21 cellular contexts compared by ENCODE assay signal in the genomic region with DNA sequence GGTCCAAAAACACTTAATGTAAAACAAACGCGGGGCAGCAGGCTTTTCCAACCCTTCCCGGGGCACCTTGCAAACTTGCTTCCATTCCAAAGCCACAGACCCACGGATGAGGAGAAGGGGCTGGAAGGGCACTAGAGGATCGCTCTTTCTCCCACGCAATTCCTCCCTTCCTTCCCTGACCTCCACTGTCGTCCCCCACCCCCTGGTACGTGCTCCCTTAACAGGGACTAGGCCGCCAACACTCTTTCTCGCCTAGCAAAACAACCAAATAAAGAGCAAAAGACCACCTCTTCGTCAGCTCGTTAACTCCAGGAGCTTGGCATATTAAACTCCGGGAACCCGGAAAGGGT. TPM values are rescaled to one million over a fixed set of nuclear protein-coding genes. Genes with fewer than 3 reads are reported as not detected.
DNase-seq lines count a peak whose midpoint lies in the region; ATAC-seq and TF ChIP-seq lines count a peak whose summit lies in the region.
"Had no signal": no experiment of that assay in that cellular context is flagged by ENCODE, and none has a peak within 500 bp of the region (broad histone marks: within the 10 kb centered on the region; RNA-seq: fewer than 3 reads in every experiment).

No MANE protein-coding gene starts in this region.

- H3K27ac ChIP-seq in esophagus squamous epithelium = peak overlapping the region in 3 of 4 donors; percentile 42 to 74 (median 71)
- peak overlapping the region; percentile 84 for H3K27ac ChIP-seq in urinary bladder (ENCODE audit: low read depth)
- H3K27ac ChIP-seq: brain microvascular endothelial cell, C4-2B, PC-9, tibial nerve had no signal

- peak overlapping the region in 3 of 4 donors; percentile 20 to 40 (median 22) for H3K4me3 ChIP-seq in esophagus squamous epithelium
- peak overlapping the region; percentile 78 for H3K4me3 ChIP-seq in urinary bladder (ENCODE audit: low read depth, low read length)
- H3K4me3 ChIP-seq: PC-9, tibial nerve had no signal

- no peak for ATAC-seq in activated naive CD8-positive, alpha-beta T cell treated with anti-CD3 and anti-CD28 coated beads, Interleukin-2, amount 10 ng/mL, durations not matched to agents 7 days and 5 days (ENCODE audit: low read depth)
- ATAC-seq in activated naive CD8-positive, alpha-beta T cell treated with anti-CD3 and anti-CD28 coated beads, Interleukin-2, amount 50 U/mL, for 24 hours = no peak
- no peak for ATAC-seq in naive thymus-derived CD8-positive, alpha-beta T cell
- ATAC-seq: stimulated activated effector memory CD8-positive, alpha-beta T cell treated with anti-CD3 and anti-CD28 coated beads, Interleukin-12 subunit alpha, Interleukin-12 subunit beta, amount 100 ng/mL, for 72 hours had no signal

- H3K36me3 ChIP-seq in esophagus squamous epithelium (no peaks in the 10 kb centered on the region), urinary bladder (ENCODE audit: insufficient read depth) (no peaks in the 10 kb centered on the region)
- H3K36me3 ChIP-seq: brain microvascular endothelial cell, tibial nerve had no signal

- peaks cover 5 to 100% (median 38%) of the 10 kb centered on the region in 4 donors for H3K27me3 ChIP-seq in esophagus squamous epithelium

- WGBS in esophagus squamous epithelium, 2 donors = 60 to 62% methylated on average over 13 to 14 of the region's 14 CpGs
- WGBS in urinary bladder = 16% methylated on average over 14 of the region's 14 CpGs

- TF ChIP-seq POLR2A in esophagus squamous epithelium (IDR thresholded peaks at IDR 0.05) = no peak

- peaks cover 7% of the 10 kb centered on the region for H3K36me3 Mint-ChIP-seq in activated naive CD8-positive, alpha-beta T cell treated with anti-CD3 and anti-CD28 coated beads, Interleukin-2, amount 10 ng/mL, durations not matched to agents 7 days and 5 days
- H3K36me3 Mint-ChIP-seq in activated naive CD8-positive, alpha-beta T cell treated with anti-CD3 and anti-CD28 coated beads, Interleukin-2, amount 50 U/mL, for 24 hours (ENCODE audit: low read depth) = peaks cover 7% of the 10 kb centered on the region
- peaks cover 24% of the 10 kb centered on the region for H3K36me3 Mint-ChIP-seq in nephron (ENCODE audit: low read depth)
- peaks cover 1 to 15% (median 13%) of the 10 kb centered on the region in 3 donors for H3K36me3 Mint-ChIP-seq in naive thymus-derived CD8-positive, alpha-beta T cell
- H3K36me3 Mint-ChIP-seq: stimulated activated effector memory CD8-positive, alpha-beta T cell treated with anti-CD3 and anti-CD28 coated beads, Interleukin-12 subunit alpha, Interleukin-12 subunit beta, amount 100 ng/mL, for 72 hours had no signal

- H3K27me3 Mint-ChIP-seq in activated naive CD8-positive, alpha-beta T cell treated with anti-CD3 and anti-CD28 coated beads, Interleukin-2, amount 10 ng/mL, durations not matched to agents 7 days and 5 days = peaks cover 99% of the 10 kb centered on the region
- peaks cover 84% of the 10 kb centered on the region for H3K27me3 Mint-ChIP-seq in activated naive CD8-positive, alpha-beta T cell treated with anti-CD3 and anti-CD28 coated beads, Interleukin-2, amount 50 U/mL, for 24 hours
- H3K27me3 Mint-ChIP-seq in nephron (ENCODE audit: low read depth) = peaks cover 98% of the 10 kb centered on the region
- peaks cover 52 to 100% (median 74%) of the 10 kb centered on the region in 5 donors for H3K27me3 Mint-ChIP-seq in naive thymus-derived CD8-positive, alpha-beta T cell

- H3K4me1 ChIP-seq in esophagus squamous epithelium (peaks cover 4 to 73% (median 12%) of the 10 kb centered on the region in 3 donors), urinary bladder (ENCODE audit: insufficient read depth) (no peaks in the 10 kb centered on the region)

- H3K27ac Mint-ChIP-seq in activated naive CD8-positive, alpha-beta T cell treated with anti-CD3 and anti-CD28 coated beads, Interleukin-2, amount 10 ng/mL, durations not matched to agents 7 days and 5 days = no peak overlapping the region
- H3K27ac Mint-ChIP-seq in activated naive CD8-positive, alpha-beta T cell treated with anti-CD3 and anti-CD28 coated beads, Interleukin-2, amount 50 U/mL, for 24 hours = no peak overlapping the region
- peak overlapping the region; percentile 93 to 98 (median 95) for H3K27ac Mint-ChIP-seq in nephron
- no peak overlapping the region for H3K27ac Mint-ChIP-seq in naive thymus-derived CD8-positive, alpha-beta T cell
- H3K27ac Mint-ChIP-seq: activated naive CD4-positive, alpha-beta T cell treated with anti-CD3 and anti-CD28 coated beads, Interleukin-2, amount 50 U/mL, for 24 hours; stimulated activated effector memory CD8-positive, alpha-beta T cell treated with anti-CD3 and anti-CD28 coated beads, Interleukin-12 subunit alpha, Interleukin-12 subunit beta, amount 100 ng/mL, for 72 hours had no signal

- DNase-seq in activated naive CD8-positive, alpha-beta T cell treated with anti-CD3 and anti-CD28 coated beads, Interleukin-2, amount 10 ng/mL, durations not matched to agents 7 days and 5 days = no peak
- no peak for DNase-seq in activated naive CD8-positive, alpha-beta T cell treated with anti-CD3 and anti-CD28 coated beads, Interleukin-2, amount 50 U/mL, for 24 hours
- no peak for DNase-seq in esophagus squamous epithelium (lab: John Stamatoyannopoulos, UW)
- no peak for DNase-seq in GOT3 (lab: John Stamatoyannopoulos, UW)
- no peak for DNase-seq in naive thymus-derived CD8-positive, alpha-beta T cell
- no peak for DNase-seq in GM10266 (ENCODE audit: extremely low spot score)
- DNase-seq: activated CD4-positive, alpha-beta T cell treated with anti-CD3 and anti-CD28 coated beads, Interleukin-2, amount 50 U/mL, for 1 hour; activated T-cell treated with anti-CD3 and anti-CD28 coated beads, Interleukin-2, amount 50 U/mL, for 1 hour; brain microvascular endothelial cell; erythroblast; glutamatergic neuron; HCEC 1CT; Kasumi-1; NCI-H1105; PC-9 had no signal

- H3K9me3 Mint-ChIP-seq in activated naive CD8-positive, alpha-beta T cell treated with anti-CD3 and anti-CD28 coated beads, Interleukin-2, amount 10 ng/mL, durations not matched to agents 7 days and 5 days = peaks cover 3% of the 10 kb centered on the region
- H3K9me3 Mint-ChIP-seq in activated naive CD8-positive, alpha-beta T cell treated with anti-CD3 and anti-CD28 coated beads, Interleukin-2, amount 50 U/mL, for 24 hours = peaks cover 12% of the 10 kb centered on the region
- no peaks in the 10 kb centered on the region for H3K9me3 Mint-ChIP-seq in nephron
- H3K9me3 Mint-ChIP-seq in naive thymus-derived CD8-positive, alpha-beta T cell = peaks cover 0 to 54% (median 8%) of the 10 kb centered on the region in 9 donors
- H3K9me3 Mint-ChIP-seq: stimulated activated effector memory CD8-positive, alpha-beta T cell treated with anti-CD3 and anti-CD28 coated beads, Interleukin-12 subunit alpha, Interleukin-12 subunit beta, amount 100 ng/mL, for 72 hours had no signal

- intact Hi-C loops in esophagus squamous epithelium (cut with DNase I) = no loop called here

- peak overlapping the region; percentile 16 for H3K4me3 Mint-ChIP-seq in activated naive CD8-positive, alpha-beta T cell treated with anti-CD3 and anti-CD28 coated beads, Interleukin-2, amount 10 ng/mL, durations not matched to agents 7 days and 5 days
- H3K4me3 Mint-ChIP-seq in activated naive CD8-positive, alpha-beta T cell treated with anti-CD3 and anti-CD28 coated beads, Interleukin-2, amount 50 U/mL, for 24 hours = no peak overlapping the region
- peak overlapping the region; percentile 81 to 89 (median 86) for H3K4me3 Mint-ChIP-seq in nephron
- H3K4me3 Mint-ChIP-seq in naive thymus-derived CD8-positive, alpha-beta T cell = peak overlapping the region in 2 of 10 donors; percentile 10 to 18
- H3K4me3 Mint-ChIP-seq: activated naive CD4-positive, alpha-beta T cell treated with anti-CD3 and anti-CD28 coated beads, Interleukin-2, amount 50 U/mL, for 24 hours; stimulated activated effector memory CD8-positive, alpha-beta T cell treated with anti-CD3 and anti-CD28 coated beads, Interleukin-12 subunit alpha, Interleukin-12 subunit beta, amount 100 ng/mL, for 72 hours had no signal

- POLR2A ChIA-PET in activated naive CD8-positive, alpha-beta T cell treated with anti-CD3 and anti-CD28 coated beads, Interleukin-2, amount 10 ng/mL, durations not matched to agents 7 days and 5 days (lab: Charles Lee) = no interaction called here
- POLR2A ChIA-PET in naive thymus-derived CD8-positive, alpha-beta T cell (lab: Charles Lee) = no interaction called here

- TF ChIP-seq CTCF in esophagus squamous epithelium (IDR thresholded peaks at IDR 0.05) = no peak
- TF ChIP-seq CTCF in nephron (IDR thresholded peaks at IDR 0.05; ENCODE audit: unreplicated experiment in 3 of 3) = no peak
- no peak for TF ChIP-seq CTCF in GM10266 (IDR thresholded peaks at IDR 0.05; ENCODE audit: control insufficient read depth, insufficient read depth, low read depth, missing control alignments)

- H3K9me3 ChIP-seq in esophagus squamous epithelium = peaks cover 0 to 14% (median 0%) of the 10 kb centered on the region in 3 donors

- H3K4me1 Mint-ChIP-seq in activated naive CD8-positive, alpha-beta T cell treated with anti-CD3 and anti-CD28 coated beads, Interleukin-2, amount 10 ng/mL, durations not matched to agents 7 days and 5 days = peaks cover 9% of the 10 kb centered on the region
- H3K4me1 Mint-ChIP-seq in activated naive CD8-positive, alpha-beta T cell treated with anti-CD3 and anti-CD28 coated beads, Interleukin-2, amount 50 U/mL, for 24 hours = peaks cover 29% of the 10 kb centered on the region
- peaks cover 49% of the 10 kb centered on the region for H3K4me1 Mint-ChIP-seq in nephron
- H3K4me1 Mint-ChIP-seq in naive thymus-derived CD8-positive, alpha-beta T cell = peaks cover 9 to 60% (median 47%) of the 10 kb centered on the region in 4 donors

RNA-seq across cellular contexts. Expression of a gene that starts 3.9 kb away (rescaled TPM):
- total RNA-seq in activated naive CD8-positive, alpha-beta T cell treated with anti-CD3 and anti-CD28 coated beads, Interleukin-2, amount 10 ng/mL, durations not matched to agents 7 days and 5 days = not detected
- total RNA-seq in esophagus squamous epithelium (1 to 10 TPM in 2 of 4 donors, under 1 TPM in 1, not detected in 1; 0.66 to 4.8 (median 1.5) TPM), urinary bladder (30.4 TPM)
- polyA plus RNA-seq in urinary bladder = 76.0 TPM
- total RNA-seq in naive thymus-derived CD8-positive, alpha-beta T cell = not detected
- polyA plus RNA-seq in naive thymus-derived CD8-positive, alpha-beta T cell = not detected
- total RNA-seq: tibial nerve had no signal

Comparison
In these comparisons a context has a peak if more than half of its experiments do, and no peak if none do; other contexts are left out.
1. H3K27ac Mint-ChIP-seq: peak in nephron (3 of 3); none in activated naive CD8-positive, alpha-beta T cell treated with anti-CD3 and anti-CD28 coated beads, Interleukin-2, amount 10 ng/mL, durations not matched to agents 7 days and 5 days (single experiment), activated naive CD8-positive, alpha-beta T cell treated with anti-CD3 and anti-CD28 coated beads, Interleukin-2, amount 50 U/mL, for 24 hours (single experiment) and naive thymus-derived CD8-positive, alpha-beta T cell (0 of 10).